8 cellular contexts compared by ENCODE assay signal in genomic region chr19:41958367-41959055, GRCh38. TPM values are rescaled to one million over a fixed set of nuclear protein-coding genes. Genes with fewer than 3 reads are reported as not detected.
DNase-seq lines count a peak whose midpoint lies in the region; ATAC-seq, FAIRE-seq and TF ChIP-seq lines count a peak whose summit lies in the region.

No MANE protein-coding gene starts in this region.

- ATAC-seq in HG02571 (IDR thresholded peaks at IDR 0.05; ENCODE audit: unreplicated experiment), result peak; percentile 44

- H4K20me1 ChIP-seq in keratinocyte (ENCODE audit: control insufficient read depth, extremely low read depth, insufficient read depth, low read length), result peaks cover 7% of the 10 kb centered on the region

- H3K36me3 ChIP-seq in keratinocyte (ENCODE audit: control insufficient read depth in 2 of 2, extremely low read depth in 1 of 2, insufficient read depth in 2 of 2, low read length in 2 of 2), result peaks cover 0 to 9% of the 10 kb centered on the region in 2 experiments

- peak overlapping the region; percentile 95 for H3K9ac ChIP-seq in keratinocyte (ENCODE audit: control insufficient read depth, extremely low read depth, insufficient read depth, low read length)

- peaks cover 14% of the 10 kb centered on the region for H3K4me1 ChIP-seq in keratinocyte (ENCODE audit: control insufficient read depth, extremely low read depth, insufficient read depth, low read length)

- TF ChIP-seq CTCF in cardiac fibroblast (IDR thresholded peaks at IDR 0.05; ENCODE audit: low read depth, low read length) (no peak), keratinocyte (optimal IDR thresholded peaks at IDR 0.05 in 1 of 3, IDR thresholded peaks at IDR 0.05 in 1 of 3, conservative IDR thresholded peaks at IDR 0.05 in 1 of 3; ENCODE audit: extremely low read depth in 1 of 3, insufficient read depth in 2 of 3, low read length in 3 of 3) (no peak)

- DNase-seq in EL (peak; percentile 78), NCI-H2107 treated with DMSO at 0.1 percent for 48 hours (lab: John Stamatoyannopoulos, UW; ENCODE audit: unreplicated experiment) (peak; percentile 58), cardiac fibroblast (ENCODE audit: low read depth in 2 of 2) (peak; percentile 71 to 74), keratinocyte (ENCODE audit: low read depth, low spot score) (peak; percentile 44), SKM-1 (lab: John Stamatoyannopoulos, UW; ENCODE audit: unreplicated experiment) (no peak)
- DNase-seq in activated CD4-positive, CD25-positive, alpha-beta regulatory T cell (lab: John Stamatoyannopoulos, UW), result peak; percentile 57 to 73 (median 67)
- DNase-seq in stimulated activated CD4-positive, alpha-beta T cell treated with anti-CD3 and anti-CD28 coated beads, Interleukin-15, amount 100 ng/mL, for 1 hour (ENCODE audit: low read depth in 1 of 2, low spot score in 1 of 2), result peak; percentile 63 to 76

- dilution Hi-C loops in keratinocyte (cut with MboI; ENCODE audit: extremely low pct_ligation_motif_present, low sequenced_read_pairs), result no loop called here

- peak overlapping the region; percentile 95 for H2AFZ ChIP-seq in keratinocyte (ENCODE audit: control insufficient read depth, low read length)

- H3K79me2 ChIP-seq in keratinocyte (ENCODE audit: control insufficient read depth, insufficient read depth, low read length), result no peaks in the 10 kb centered on the region

- peak overlapping the region; percentile 88 for H3K4me2 ChIP-seq in keratinocyte (ENCODE audit: control insufficient read depth, extremely low read depth, insufficient read depth, low read depth, low read length)

- no peaks in the 10 kb centered on the region for H3K9me1 ChIP-seq in keratinocyte (ENCODE audit: control insufficient read depth, extremely low read depth, insufficient read depth, low read length)

- FAIRE-seq in keratinocyte (lab: Jason Lieb, UNC), result no peak

- H3K27ac ChIP-seq in keratinocyte (ENCODE audit: control insufficient read depth, insufficient read depth, low read length), result peak overlapping the region; percentile 76

- H3K4me3 ChIP-seq in cardiac fibroblast (replicated peaks in 1 of 2; ENCODE audit: low read depth in 2 of 2, low read length in 2 of 2), result peak overlapping the region; percentile 88 to 96
- H3K4me3 ChIP-seq in keratinocyte (ENCODE audit: control insufficient read depth in 2 of 3, extremely low read depth in 1 of 3, insufficient read depth in 2 of 3, low read depth in 1 of 3, low read length in 3 of 3), result peak overlapping the region; percentile 82 to 95 (median 93)

- H3K9me3 ChIP-seq in keratinocyte (ENCODE audit: control insufficient read depth, low read depth, low read length), result no peaks in the 10 kb centered on the region

- no peaks in the 10 kb centered on the region for H3K27me3 ChIP-seq in keratinocyte (ENCODE audit: control insufficient read depth, extremely low read depth, insufficient read depth, low read length)

RNA-seq across cellular contexts. Expression of gene RABAC1, which starts 0.6 kb away (rescaled TPM):
- polyA plus RNA-seq in keratinocyte, result 107 to 232 TPM (median 132 TPM) in 3 replicates
- polyA plus RNA-seq in keratinocyte (2011; ENCODE audit: low read depth), result 8.6 TPM
- 114 and 253 TPM in 2 replicates for polyA plus RNA-seq in keratinocyte (2011; cell fraction: cytosol; rRNA removed)
- polyA plus RNA-seq in keratinocyte (2011; cell fraction: nucleus; rRNA removed), result 174 and 215 TPM in 2 replicates
- polyA plus RNA-seq in keratinocyte (2012; ENCODE audit: low replicate concordance), result 144 and 232 TPM in 2 replicates
- polyA minus RNA-seq in keratinocyte, result 61.4 to 131 TPM (median 107 TPM) in 3 replicates
- 174 TPM for polyA minus RNA-seq in keratinocyte (2011; cell fraction: cytosol; rRNA and poly(A)+ RNA removed)
- 49.5 and 50.8 TPM in 2 replicates for polyA minus RNA-seq in keratinocyte (2011; cell fraction: nucleus; rRNA and poly(A)+ RNA removed)

RNA-seq across cellular contexts. Expression of gene ERFL, which starts 30.3 kb away (rescaled TPM):
- not detected in 3 replicates for polyA plus RNA-seq in keratinocyte
- not detected for polyA plus RNA-seq in keratinocyte (2011; ENCODE audit: low read depth)
- not detected in 2 replicates for polyA plus RNA-seq in keratinocyte (2011; cell fraction: cytosol; rRNA removed)
- 0.15 TPM in 1 of 2 replicates, not detected in the other for polyA plus RNA-seq in keratinocyte (2011; cell fraction: nucleus; rRNA removed)
- 0.31 TPM in 1 of 2 replicates, not detected in the other for polyA plus RNA-seq in keratinocyte (2012; ENCODE audit: low replicate concordance)
- polyA minus RNA-seq in keratinocyte, result not detected in 3 replicates
- not detected for polyA minus RNA-seq in keratinocyte (2011; cell fraction: cytosol; rRNA and poly(A)+ RNA removed)
- polyA minus RNA-seq in keratinocyte (2011; cell fraction: nucleus; rRNA and poly(A)+ RNA removed), result not detected in 2 replicates

RNA-seq across cellular contexts. Expression of gene ATP1A3, which starts 35.5 kb away (rescaled TPM):
- polyA plus RNA-seq in keratinocyte, result 0.05 to 0.09 TPM in 2 of 3 replicates, not detected in the other
- not detected for polyA plus RNA-seq in keratinocyte (2011; ENCODE audit: low read depth)
- 0.04 TPM in 1 of 2 replicates, not detected in the other for polyA plus RNA-seq in keratinocyte (2011; cell fraction: cytosol; rRNA removed)
- polyA plus RNA-seq in keratinocyte (2011; cell fraction: nucleus; rRNA removed), result 0.19 and 0.23 TPM in 2 replicates
- 0.20 and 0.21 TPM in 2 replicates for polyA plus RNA-seq in keratinocyte (2012; ENCODE audit: low replicate concordance)
- polyA minus RNA-seq in keratinocyte, result 0.13 to 0.30 TPM in 2 of 3 replicates, not detected in the other
- polyA minus RNA-seq in keratinocyte (2011; cell fraction: cytosol; rRNA and poly(A)+ RNA removed), result not detected
- polyA minus RNA-seq in keratinocyte (2011; cell fraction: nucleus; rRNA and poly(A)+ RNA removed), result 0.21 and 0.31 TPM in 2 replicates
